Comparison of ENCODE assay signal across 21 cellular contexts in genomic region chr20:41223112-41223511, GRCh38.
DNase-seq lines count a peak whose midpoint lies in the region; FAIRE-seq and TF ChIP-seq lines count a peak whose summit lies in the region.
"Had no signal": no experiment of that assay in that cellular context is flagged by ENCODE, and none has a peak within 500 bp of the region (broad histone marks: within the 10 kb centered on the region; RNA-seq: fewer than 3 reads in every experiment).

No MANE protein-coding gene starts in this region.

- no peak overlapping the region for H3K9ac ChIP-seq in kidney (ENCODE audit: low read length in 2 of 2)
- H3K9ac ChIP-seq: KMS-11 had no signal

- no peaks in the 10 kb centered on the region for H3K36me3 ChIP-seq in ascending aorta
- no peaks in the 10 kb centered on the region for H3K36me3 ChIP-seq in esophagus muscularis mucosa
- no peaks in the 10 kb centered on the region for H3K36me3 ChIP-seq in HAP-1 (replicated peaks)
- no peaks in the 10 kb centered on the region for H3K36me3 ChIP-seq in kidney (ENCODE audit: control insufficient read depth in 1 of 2, insufficient read depth in 2 of 2, low read length in 2 of 2)
- H3K36me3 ChIP-seq: ovary, SJSA1, WERI-Rb-1 had no signal

- H3K9me3 ChIP-seq in ascending aorta (no peaks in the 10 kb centered on the region), esophagus muscularis mucosa (no peaks in the 10 kb centered on the region), HAP-1 (no peaks in the 10 kb centered on the region), kidney (ENCODE audit: control insufficient read depth in 1 of 2, low read length in 2 of 2) (no peaks in the 10 kb centered on the region)
- H3K9me3 ChIP-seq: ovary, SJSA1, testis had no signal

- TF ChIP-seq EP300 in esophagus muscularis mucosa (IDR thresholded peaks at IDR 0.05), result no peak

- no peak overlapping the region for H3K4me3 Mint-ChIP-seq in nephron
- H3K4me3 Mint-ChIP-seq: activated CD4-positive, alpha-beta memory T cell treated with anti-CD3 and anti-CD28 coated beads for 36 hours; T-helper 1 cell treated with Interleukin-12 subunit alpha and Interleukin-12 subunit beta and Interleukin-4 antibody, amounts not matched to agents 30 μg/mL and 1 μg/mL, for 36 hours had no signal

- H3K36me3 Mint-ChIP-seq in nephron (ENCODE audit: low read depth), result peaks cover 12% of the 10 kb centered on the region
- H3K36me3 Mint-ChIP-seq: activated CD4-positive, alpha-beta memory T cell treated with anti-CD3 and anti-CD28 coated beads for 36 hours had no signal

- H3K27ac ChIP-seq in ascending aorta, result peak overlapping the region; percentile 73 to 81
- peak overlapping the region; percentile 76 to 83 (median 78) for H3K27ac ChIP-seq in esophagus muscularis mucosa (replicated peaks in 1 of 4)
- peak overlapping the region; percentile 94 for H3K27ac ChIP-seq in temporal lobe (ENCODE audit: low read depth, low read length)
- H3K27ac ChIP-seq in kidney (ENCODE audit: low read depth in 2 of 2, low read length in 2 of 2), result no peak overlapping the region
- H3K27ac ChIP-seq: KMS-11, ovary, PC-9, SJSA1, WERI-Rb-1 had no signal

- no peaks in the 10 kb centered on the region for H3K9me3 Mint-ChIP-seq in nephron
- H3K9me3 Mint-ChIP-seq: activated CD4-positive, alpha-beta memory T cell treated with anti-CD3 and anti-CD28 coated beads for 36 hours; T-helper 1 cell treated with Interleukin-12 subunit alpha and Interleukin-12 subunit beta and Interleukin-4 antibody, amounts not matched to agents 30 μg/mL and 1 μg/mL, for 36 hours had no signal

- FAIRE-seq in kidney (lab: Jason Lieb, UNC), result no peak
- FAIRE-seq: small intestine had no signal

- intact Hi-C loops in ascending aorta (cut with DNase I) (no loop called here), esophagus muscularis mucosa (cut with DNase I) (no loop called here), kidney (cut with DNase I) (no loop called here)

- H3K4me1 ChIP-seq in ascending aorta, result peaks cover 9 to 22% of the 10 kb centered on the region in 2 donors
- peaks cover 20 to 71% (median 54%) of the 10 kb centered on the region in 4 donors for H3K4me1 ChIP-seq in esophagus muscularis mucosa
- no peaks in the 10 kb centered on the region for H3K4me1 ChIP-seq in HAP-1
- peaks cover 0 to 2% of the 10 kb centered on the region in 2 donors for H3K4me1 ChIP-seq in kidney (ENCODE audit: control insufficient read depth in 1 of 2, insufficient read depth in 1 of 2, low read depth in 1 of 2, low read length in 2 of 2)
- H3K4me1 ChIP-seq: SJSA1 had no signal

- H3K4me3 ChIP-seq in ascending aorta, result no peak overlapping the region
- H3K4me3 ChIP-seq in esophagus muscularis mucosa, result no peak overlapping the region
- H3K4me3 ChIP-seq in HAP-1, result no peak overlapping the region
- H3K4me3 ChIP-seq in kidney (ENCODE audit: low read length in 2 of 2), result no peak overlapping the region
- H3K4me3 ChIP-seq: ovary, PC-9, SJSA1, testis had no signal

- TF ChIP-seq POLR2A in esophagus muscularis mucosa (IDR thresholded peaks at IDR 0.05; ENCODE audit: low read depth), result no peak

- in situ Hi-C loops in HAP-1 (cut with MboI; ENCODE audit: low sequenced_read_pairs), result no loop called here

- DNase-seq in ascending aorta (ENCODE audit: low spot score in 2 of 2), result no peak
- DNase-seq in esophagus muscularis mucosa (ENCODE audit: extremely low spot score), result no peak
- no peak for DNase-seq in HAP-1 (ENCODE audit: low spot score in 2 of 2)
- no peak for DNase-seq in activated CD4-positive, CD25-positive, alpha-beta regulatory T cell (lab: John Stamatoyannopoulos, UW)
- DNase-seq in kidney, result no peak
- no peak for DNase-seq in mesenteric fat pad (ENCODE audit: low spot score)
- DNase-seq: activated CD4-positive, alpha-beta memory T cell treated with anti-CD3 and anti-CD28 coated beads for 36 hours; DMS79 treated with DMSO at 0.1 percent for 48 hours; MV-4-11; NCI-H187; ovary; PC-9; small intestine; stimulated activated CD4-positive, alpha-beta T cell treated with anti-CD3 and anti-CD28 coated beads, Interleukin-4, amount 100 ng/mL, for 4 hours; testis; WERI-Rb-1 had no signal

- peak overlapping the region in 2 of 3 experiments; percentile 2 to 18 for H3K27ac Mint-ChIP-seq in nephron
- H3K27ac Mint-ChIP-seq: activated CD4-positive, alpha-beta memory T cell treated with anti-CD3 and anti-CD28 coated beads for 36 hours; T-helper 1 cell treated with Interleukin-12 subunit alpha and Interleukin-12 subunit beta and Interleukin-4 antibody, amounts not matched to agents 30 μg/mL and 1 μg/mL, for 36 hours had no signal

- TF ChIP-seq CTCF in ascending aorta (IDR thresholded peaks at IDR 0.05) (no peak), esophagus muscularis mucosa (IDR thresholded peaks at IDR 0.05) (no peak), nephron (IDR thresholded peaks at IDR 0.05; ENCODE audit: unreplicated experiment in 3 of 3) (no peak), kidney (IDR thresholded peaks at IDR 0.05; ENCODE audit: borderline replicate concordance, extremely low read depth, insufficient read depth) (no peak)

- H3K4me1 Mint-ChIP-seq in nephron, result peaks cover 13% of the 10 kb centered on the region

- H3K27me3 ChIP-seq in ascending aorta, result no peaks in the 10 kb centered on the region
- H3K27me3 ChIP-seq in esophagus muscularis mucosa, result no peaks in the 10 kb centered on the region
- no peaks in the 10 kb centered on the region for H3K27me3 ChIP-seq in HAP-1 (ENCODE audit: low read depth)
- H3K27me3 ChIP-seq: ovary, SJSA1, testis had no signal

- no peaks in the 10 kb centered on the region for H3K27me3 Mint-ChIP-seq in nephron (ENCODE audit: low read depth)
- H3K27me3 Mint-ChIP-seq: activated CD4-positive, alpha-beta memory T cell treated with anti-CD3 and anti-CD28 coated beads for 36 hours had no signal

Comparison
In these comparisons a context has a peak if more than half of its experiments do, and no peak if none do; other contexts are left out.
1. H3K27ac ChIP-seq: peak in ascending aorta (2 of 2), esophagus muscularis mucosa (4 of 4) and temporal lobe (single experiment); none in kidney (0 of 2).